ENCODE assay signal across 8 cellular contexts in the genomic region with DNA sequence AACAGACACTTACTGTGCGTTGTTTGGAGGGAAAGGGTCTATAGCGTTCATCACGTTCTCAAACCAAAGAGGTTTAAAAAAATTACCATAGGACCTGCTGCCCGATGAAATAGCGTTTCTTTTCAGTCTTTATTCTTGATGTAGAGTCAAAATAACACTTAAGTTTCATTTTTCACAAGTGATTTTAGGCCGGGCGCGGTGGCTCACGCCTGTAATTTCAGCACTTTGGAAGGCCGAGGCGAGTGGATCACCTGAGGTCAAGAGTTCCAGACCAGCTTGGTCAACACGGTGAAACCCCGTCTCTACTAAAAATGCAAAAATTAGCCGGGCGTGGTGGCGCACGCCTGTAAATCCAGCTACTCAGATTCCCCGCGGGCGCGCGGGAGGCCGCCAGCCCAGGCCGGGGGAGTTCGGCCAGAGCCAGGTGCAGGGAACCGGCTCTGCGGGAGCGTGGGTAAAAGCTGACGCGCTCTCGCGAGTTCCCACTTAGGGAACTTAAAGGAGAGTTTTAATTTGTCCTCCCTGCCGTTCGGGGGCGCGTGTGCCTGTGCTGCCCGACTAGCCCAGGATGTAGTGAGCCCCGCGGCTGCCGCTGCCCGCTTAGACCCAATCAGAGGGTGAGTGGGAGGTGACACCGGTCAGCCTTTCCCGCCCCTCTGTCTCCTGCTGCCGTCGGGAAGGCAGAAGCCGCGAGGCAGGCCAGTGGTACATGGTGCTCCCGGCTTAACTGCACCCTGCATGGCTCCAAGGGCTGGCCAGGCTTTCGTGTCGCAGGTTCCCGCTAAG. TPM values are rescaled to one million over a fixed set of nuclear protein-coding genes. Genes with fewer than 3 reads are reported as not detected.
A peak's percentile ranks its signal among the peaks of the same experiment; 100 is the strongest.
DNase-seq lines count a peak whose midpoint lies in the region; ATAC-seq and TF ChIP-seq lines count a peak whose summit lies in the region.

No MANE protein-coding gene starts in this region.

- no peaks in the 10 kb centered on the region for H3K4me1 ChIP-seq in breast epithelium
- peaks cover 14 to 47% (median 30%) of the 10 kb centered on the region in 6 donors for H3K4me1 ChIP-seq in spleen

- TF ChIP-seq CTCF in VCaP (conservative IDR thresholded peaks at IDR 0.05) (no peak), breast epithelium (IDR thresholded peaks at IDR 0.05) (peak in 1 of 3 donors; percentile 10), spleen (IDR thresholded peaks at IDR 0.05 in 8 of 11, conservative IDR thresholded peaks at IDR 0.05 in 3 of 11) (peak in 4 of 11 experiments; percentile 17 to 32 (median 24))

- H3K27ac ChIP-seq in VCaP (peak overlapping the region; percentile 80), breast epithelium (peak overlapping the region; percentile 85 to 94), spleen (peak overlapping the region; percentile 40 to 91 (median 84))

- TF ChIP-seq POLR2A in breast epithelium (IDR thresholded peaks at IDR 0.05) (no peak), spleen (IDR thresholded peaks at IDR 0.05) (peak in 1 of 3 donors; percentile 12)

- H3K27me3 ChIP-seq in breast epithelium = no peaks in the 10 kb centered on the region
- H3K27me3 ChIP-seq in spleen (replicated peaks in 1 of 7) = no peaks in the 10 kb centered on the region

- ATAC-seq in HG03139 (IDR thresholded peaks at IDR 0.05; ENCODE audit: unreplicated experiment) = peak; percentile 66

- WGBS in spleen, 5 donors = 5 to 16% (median 9%) methylated on average over 40 to 51 of the region's 51 CpGs

- intact Hi-C loops in breast epithelium (cut with DNase I; ENCODE audit: low total_unique reads) = no loop called here
- intact Hi-C loops in spleen (cut with DNase I; ENCODE audit: low total_unique reads) = loop anchor here (10.0 kb wide), 2 partner anchors 180 to 260 kb away; a partner anchor contains a TSS

- DNase-seq in SIG-M5 treated with dmso at 0.1 percent for 504 hours (lab: John Stamatoyannopoulos, UW; ENCODE audit: unreplicated experiment) = peak; percentile 16
- DNase-seq in SIG-M5 (lab: John Stamatoyannopoulos, UW) = no peak
- peak; percentile 50 to 78 for DNase-seq in breast epithelium (ENCODE audit: low spot score in 2 of 2)
- DNase-seq in iris pigment epithelial cell (ENCODE audit: low read depth) = peak; percentile 85
- peak; percentile 94 for DNase-seq in spleen
- no peak for DNase-seq in NCI-H446 treated with DMSO at 0.1 percent for 48 hours (lab: John Stamatoyannopoulos, UW)

- H3K4me3 ChIP-seq in breast epithelium (peak overlapping the region; percentile 77 to 92 (median 82)), spleen (peak overlapping the region; percentile 68 to 98 (median 78))

- H3K36me3 ChIP-seq in breast epithelium (no peaks in the 10 kb centered on the region), spleen (peaks cover 0 to 5% (median 0%) of the 10 kb centered on the region in 6 donors)

- H3K9me3 ChIP-seq in breast epithelium = no peaks in the 10 kb centered on the region
- H3K9me3 ChIP-seq in spleen = no peaks in the 10 kb centered on the region

RNA-seq across cellular contexts. Expression of a gene that starts 35.8 kb away (rescaled TPM):
- total RNA-seq in breast epithelium = 10 to 100 TPM; 12.5 to 16.8 (median 16.7) TPM
- 10 to 100 TPM in 5 of 7 donors, 1 to 10 TPM in 2; 6.7 to 21.1 (median 10.5) TPM for total RNA-seq in spleen
- 10 to 100 TPM; 13.2 to 41.4 (median 25.4) TPM for polyA plus RNA-seq in spleen

Comparison
In these comparisons a context has a peak if more than half of its experiments do, and no peak if none do; other contexts are left out.
1. DNase-seq: peak in SIG-M5 treated with dmso at 0.1 percent for 504 hours (single experiment), breast epithelium (2 of 2), iris pigment epithelial cell (single experiment) and spleen (single experiment); none in SIG-M5 (single experiment) and NCI-H446 treated with DMSO at 0.1 percent for 48 hours (single experiment).
2. Peak in every context shown above with its lines, with median percentiles within 50 percentile points of each other: H3K27ac ChIP-seq.